Comparison of ENCODE assay signal across 20 cellular contexts in the genomic region with DNA sequence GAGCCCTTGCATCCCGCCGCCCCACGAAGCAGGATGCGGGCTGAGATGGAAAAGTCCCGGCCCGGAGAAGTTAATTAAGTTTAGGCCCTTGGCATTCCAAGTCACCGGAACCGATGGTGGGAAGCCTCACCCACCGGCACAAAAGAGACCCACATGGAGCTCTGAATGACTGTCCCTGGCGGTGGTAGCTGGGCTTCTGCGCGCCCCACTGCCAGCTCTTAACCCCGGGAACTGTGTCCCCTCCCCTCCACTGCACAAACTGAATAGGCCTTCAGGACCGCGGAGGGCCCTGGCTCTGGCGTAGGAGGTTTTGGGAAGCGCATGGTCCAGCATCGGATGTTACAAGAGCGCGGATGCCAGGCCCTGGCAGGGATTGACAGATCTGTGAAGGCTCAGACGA.
A peak's percentile ranks its signal among the peaks of the same experiment; 100 is the strongest.
DNase-seq lines count a peak whose midpoint lies in the region; ATAC-seq and TF ChIP-seq lines count a peak whose summit lies in the region.
"Had no signal": no experiment of that assay in that cellular context is flagged by ENCODE, and none has a peak within 500 bp of the region (broad histone marks: within the 10 kb centered on the region; RNA-seq: fewer than 3 reads in every experiment).

No MANE protein-coding gene starts in this region.

- H3K18ac ChIP-seq in neuronal stem cell (ENCODE audit: low read length) = no peak overlapping the region

- BruUV-seq in A673 (replicated peaks; lab: Mats Ljungman, UMichigan) = no TSS peak

- H2BK12ac ChIP-seq in neuronal stem cell (ENCODE audit: low read length) = no peak overlapping the region

- no peak overlapping the region for H3K27ac Mint-ChIP-seq in WTC11
- H3K27ac Mint-ChIP-seq in activated CD8-positive, alpha-beta T cell treated with anti-CD3 and anti-CD28 coated beads for 36 hours = no peak overlapping the region

- H4K91ac ChIP-seq in neuronal stem cell (ENCODE audit: low read depth, low read length, poor library complexity) = no peak overlapping the region

- H3K4me2 ChIP-seq in neuronal stem cell (ENCODE audit: insufficient read depth, low read length, poor library complexity, severe bottlenecking) = no peak overlapping the region

- intact Hi-C loops in A673 (cut with micrococcal nuclease; ENCODE audit: unreplicated experiment) = loop anchor here (5.0 to 10.0 kb wide), 4 partner anchors 98 to 759 kb away; no protein-coding TSS in a partner anchor
- intact Hi-C loops in heart left ventricle (cut with DNase I) = no loop called here
- intact Hi-C loops in activated CD8-positive, alpha-beta T cell treated with anti-CD3 and anti-CD28 coated beads for 36 hours (cut with micrococcal nuclease) = no loop called here

- TF ChIP-seq CTCF in A673 (conservative IDR thresholded peaks at IDR 0.05; ENCODE audit: low read depth, low read length) (no peak), WTC11 (IDR thresholded peaks at IDR 0.05) (no peak), heart left ventricle (IDR thresholded peaks at IDR 0.05) (no peak)
- TF ChIP-seq CTCF in activated CD8-positive, alpha-beta T cell treated with anti-CD3 and anti-CD28 coated beads for 36 hours (IDR thresholded peaks at IDR 0.05) = no peak

- H2BK120ac ChIP-seq in neuronal stem cell (ENCODE audit: low read depth, low read length) = no peak overlapping the region

- H3K4me1 ChIP-seq in A673 (ENCODE audit: insufficient read depth, low read length, poor library complexity, severe bottlenecking) (peaks cover 87% of the 10 kb centered on the region), neuronal stem cell (ENCODE audit: control insufficient read depth in 2 of 2, insufficient read depth in 1 of 2, low read depth in 1 of 2, low read length in 2 of 2) (peaks cover 0 to 27% of the 10 kb centered on the region in 2 donors), heart left ventricle (no peaks in the 10 kb centered on the region)
- H3K4me1 ChIP-seq: Peyer's patch had no signal

- H3K9me3 Mint-ChIP-seq in WTC11 = no peaks in the 10 kb centered on the region
- no peaks in the 10 kb centered on the region for H3K9me3 Mint-ChIP-seq in activated CD8-positive, alpha-beta T cell treated with anti-CD3 and anti-CD28 coated beads for 36 hours

- H3K9me3 ChIP-seq in A673 (ENCODE audit: low read depth, low read length, poor library complexity, severe bottlenecking) (no peaks in the 10 kb centered on the region), neuronal stem cell (replicated peaks in 1 of 2; ENCODE audit: control insufficient read depth in 2 of 2, insufficient read depth in 1 of 2, low read depth in 1 of 2, low read length in 2 of 2) (no peaks in the 10 kb centered on the region), heart left ventricle (no peaks in the 10 kb centered on the region)
- H3K9me3 ChIP-seq: HAP-1, Peyer's patch had no signal

- no peak overlapping the region for H2AFZ ChIP-seq in neuronal stem cell (ENCODE audit: low read length)

- no peak overlapping the region for H3K9ac ChIP-seq in neuronal stem cell (ENCODE audit: low read depth, low read length, poor library complexity)

- H3K79me1 ChIP-seq in neuronal stem cell (ENCODE audit: low read depth, low read length) = no peaks in the 10 kb centered on the region

- TF ChIP-seq POLR2A in heart left ventricle (IDR thresholded peaks at IDR 0.05) = no peak

- no peak overlapping the region for H2BK15ac ChIP-seq in neuronal stem cell (ENCODE audit: low read length)

- DNase-seq in A673 (ENCODE audit: low spot score) = no peak
- no peak for DNase-seq in WTC11 (ENCODE audit: low spot score)
- DNase-seq in ecto neural progenitor cell (ENCODE audit: low spot score) = peak; percentile 81
- peak; percentile 66 for DNase-seq in neuronal stem cell (ENCODE audit: low spot score)
- DNase-seq in heart left ventricle = no peak
- DNase-seq in NCI-H2196 treated with DMSO at 0.1 percent for 48 hours (lab: John Stamatoyannopoulos, UW; ENCODE audit: unreplicated experiment) = no peak
- DNase-seq in activated CD8-positive, alpha-beta T cell treated with anti-CD3 and anti-CD28 coated beads for 36 hours = no peak
- DNase-seq: 8988T, AML-193, DMS79, KG1, NCI-H1105, NCI-H2029 treated with DMSO at 0.1 percent for 48 hours, NCI-H345, NCI-H524, NCI-H774, Peyer's patch had no signal

- H3K4me3 Mint-ChIP-seq in WTC11 = no peak overlapping the region
- H3K4me3 Mint-ChIP-seq in activated CD8-positive, alpha-beta T cell treated with anti-CD3 and anti-CD28 coated beads for 36 hours = no peak overlapping the region

- H3K4me1 Mint-ChIP-seq in WTC11 = peaks cover 18% of the 10 kb centered on the region
- no peaks in the 10 kb centered on the region for H3K4me1 Mint-ChIP-seq in activated CD8-positive, alpha-beta T cell treated with anti-CD3 and anti-CD28 coated beads for 36 hours (ENCODE audit: low read depth)

- no peak overlapping the region for H3K4me3 ChIP-seq in A673 (ENCODE audit: low read depth, low read length, poor library complexity, severe bottlenecking)
- H3K4me3 ChIP-seq in neuronal stem cell (ENCODE audit: low read length in 2 of 2) = no peak overlapping the region
- no peak overlapping the region for H3K4me3 ChIP-seq in heart left ventricle
- H3K4me3 ChIP-seq: GM12878, HAP-1, Peyer's patch had no signal

- H2AK5ac ChIP-seq in neuronal stem cell (ENCODE audit: low read depth, low read length) = no peak overlapping the region

- no CpG with 5 or more reads among the region's 21 CpGs for WGBS in neuronal stem cell (ENCODE audit: extremely low coverage in 2 of 2, insufficient read length in 2 of 2, insufficient replicate concordance in 1 of 2), 2 donors
- 86 to 92% (median 90%) methylated on average over 21 of the region's 21 CpGs for WGBS in heart left ventricle, 4 donors

- peak; percentile 72 for ATAC-seq in WTC11
- no peak for ATAC-seq in heart left ventricle
- no peak for ATAC-seq in activated CD8-positive, alpha-beta T cell treated with anti-CD3 and anti-CD28 coated beads for 36 hours
- ATAC-seq: GM12878 had no signal

- H3K36me3 ChIP-seq in A673 (ENCODE audit: insufficient read depth, low read length, poor library complexity, severe bottlenecking) = no peaks in the 10 kb centered on the region
- no peaks in the 10 kb centered on the region for H3K36me3 ChIP-seq in neuronal stem cell (replicated peaks in 1 of 2; ENCODE audit: control insufficient read depth in 2 of 2, insufficient read depth in 2 of 2, low read length in 2 of 2)
- H3K36me3 ChIP-seq in heart left ventricle = no peaks in the 10 kb centered on the region
- H3K36me3 ChIP-seq: HAP-1, Peyer's patch had no signal

- H3K27ac ChIP-seq in A673 (ENCODE audit: low read depth, low read length, poor library complexity, severe bottlenecking) (peak overlapping the region; percentile 97), neuronal stem cell (replicated peaks; ENCODE audit: low read length) (peak overlapping the region; percentile 88), heart left ventricle (no peak overlapping the region)
- H3K27ac ChIP-seq: C4-2B, Peyer's patch had no signal

- no peak overlapping the region for H3K14ac ChIP-seq in neuronal stem cell (ENCODE audit: low read length)

- H2BK5ac ChIP-seq in neuronal stem cell (ENCODE audit: low read length) = no peak overlapping the region

- no peaks in the 10 kb centered on the region for H3K27me3 ChIP-seq in A673 (replicated peaks; ENCODE audit: insufficient read depth, low read depth, low read length, poor library complexity)
- H3K27me3 ChIP-seq in neuronal stem cell (ENCODE audit: control insufficient read depth in 3 of 3, insufficient read depth in 3 of 3, low read depth in 1 of 3, low read length in 3 of 3) = no peaks in the 10 kb centered on the region
- H3K27me3 ChIP-seq in heart left ventricle = no peaks in the 10 kb centered on the region
- H3K27me3 ChIP-seq: Peyer's patch had no signal

- no peak overlapping the region for H3K4ac ChIP-seq in neuronal stem cell (ENCODE audit: low read length)

- H4K8ac ChIP-seq in neuronal stem cell (ENCODE audit: low read depth, low read length) = no peak overlapping the region

- no peaks in the 10 kb centered on the region; the same call in 1 of the 2 replicates for H3K27me3 Mint-ChIP-seq in WTC11 (ENCODE audit: low read depth)
- peaks cover 1% of the 10 kb centered on the region for H3K27me3 Mint-ChIP-seq in activated CD8-positive, alpha-beta T cell treated with anti-CD3 and anti-CD28 coated beads for 36 hours

- CTCF ChIA-PET in A673 (lab: Charles Lee) (no interaction called here), WTC11 (lab: Charles Lee) (interaction anchor here (0.9 kb wide), 1 partner anchor 157 kb away, joined by 4 read pairs; no protein-coding TSS in a partner anchor)
- CTCF ChIA-PET in activated CD8-positive, alpha-beta T cell treated with anti-CD3 and anti-CD28 coated beads for 36 hours (lab: Charles Lee) = no interaction called here

- no peak overlapping the region for H3K23ac ChIP-seq in neuronal stem cell (ENCODE audit: low read depth, low read length, poor library complexity)

- no peaks in the 10 kb centered on the region for H3K36me3 Mint-ChIP-seq in WTC11
- H3K36me3 Mint-ChIP-seq in activated CD8-positive, alpha-beta T cell treated with anti-CD3 and anti-CD28 coated beads for 36 hours (ENCODE audit: low read depth) = no peaks in the 10 kb centered on the region

- POLR2A ChIA-PET in A673 (lab: Charles Lee; ENCODE audit: low non-redundant PET) = no interaction called here
- POLR2A ChIA-PET in WTC11 (lab: Charles Lee) = no interaction called here
- POLR2A ChIA-PET in activated CD8-positive, alpha-beta T cell treated with anti-CD3 and anti-CD28 coated beads for 36 hours (lab: Charles Lee) = no interaction called here

TF ChIP-seq in WTC11, 78 proteins besides CTCF, POLR2A, EP300 and RAD21:
- TF ChIP-seq NR3C1 (CRISPR knock-in tag; conservative IDR thresholded peaks at IDR 0.05; ENCODE audit: low read depth) (no peak), ZNF317 (CRISPR knock-in tag; IDR thresholded peaks at IDR 0.05; ENCODE audit: borderline replicate concordance, low read depth) (no peak), ATF3 (CRISPR knock-in tag; conservative IDR thresholded peaks at IDR 0.05) (no peak)

Comparison
In these comparisons a context has a peak if more than half of its experiments do, and no peak if none do; other contexts are left out.
1. DNase-seq: peak in ecto neural progenitor cell (single experiment) and neuronal stem cell (single experiment); none in A673 (single experiment), WTC11 (single experiment), heart left ventricle (0 of 5), NCI-H2196 treated with DMSO at 0.1 percent for 48 hours (single experiment) and activated CD8-positive, alpha-beta T cell treated with anti-CD3 and anti-CD28 coated beads for 36 hours (single experiment).
2. H3K27ac ChIP-seq: peak in A673 (single experiment) and neuronal stem cell (single experiment); none in heart left ventricle (0 of 12).